26 cellular contexts compared by ENCODE assay signal in genomic region chr10:133203652-133204195, GRCh38. TPM values are rescaled to one million over a fixed set of nuclear protein-coding genes. Genes with fewer than 3 reads are reported as not detected.
DNase-seq lines count a peak whose midpoint lies in the region; ATAC-seq and TF ChIP-seq lines count a peak whose summit lies in the region.
"Had no signal": no experiment of that assay in that cellular context is flagged by ENCODE, and none has a peak within 500 bp of the region (broad histone marks: within the 10 kb centered on the region; RNA-seq: fewer than 3 reads in every experiment).

No MANE protein-coding gene starts in this region.

- H3K9ac ChIP-seq in SK-N-SH (no peak overlapping the region), H9 (ENCODE audit: extremely low read depth, insufficient read length, low read length) (no peak overlapping the region)
- H3K9ac ChIP-seq: BLaER1 treated with 17β-estradiol and CSF1 and Interleukin-3, amounts not matched to agents 10 nM and 100 nM; GM23248 had no signal

- no peak overlapping the region for H2BK120ac ChIP-seq in H9 (ENCODE audit: low read depth, low read length, poor library complexity, severe bottlenecking)

- no peak for TF ChIP-seq RAD21 in SK-N-SH (IDR thresholded peaks at IDR 0.05; ENCODE audit: low read length)

- H3K23ac ChIP-seq in H9 (ENCODE audit: insufficient read length, low read depth, low read length), result no peak overlapping the region

- H3K9me2 ChIP-seq in SK-N-SH, result no peaks in the 10 kb centered on the region

- no peak for DNase-seq in SK-N-SH
- no peak for DNase-seq in H9
- peak; percentile 91 for DNase-seq in chondrocyte (ENCODE audit: low spot score)
- DNase-seq in nephron progenitor cell, result no peak
- DNase-seq in NCI-H446 (lab: John Stamatoyannopoulos, UW), result no peak
- DNase-seq in type B pancreatic cell (ENCODE audit: extremely low spot score, unreplicated experiment), result no peak
- no peak for DNase-seq in activated naive CD4-positive, alpha-beta T cell treated with Interleukin-2 at 50 U/mL for 16 hours
- DNase-seq: 8988T; ACHN; AML-193; BE2C; CD4-positive, alpha-beta T cell; CD8-positive, alpha-beta memory T cell; DMS 273 treated with DMSO at 0.1 percent for 48 hours; DMS79; EL; GDM1; GM23248; HFFc6 had no signal

- no peak overlapping the region for H2BK12ac ChIP-seq in H9 (ENCODE audit: insufficient read length, low read depth, low read length)

- peak; percentile 9; the same call in 1 of the 3 replicates for ATAC-seq in SK-N-SH treated with all-trans-retinoic acid at 6 μM for 48 hours
- ATAC-seq: A549, GM12878 had no signal

- no peak overlapping the region for H3K18ac ChIP-seq in H9 (ENCODE audit: insufficient read length, low read depth, low read length)

- CTCF ChIA-PET in SK-N-SH (lab: Yijun Ruan, JAX), result interaction anchor here (0.7 kb wide), 1 partner anchor 60 kb away, joined by 3 read pairs; no protein-coding TSS in a partner anchor

- no peaks in the 10 kb centered on the region for H3K23me2 ChIP-seq in H9 (ENCODE audit: insufficient read length, low read depth, low read length, poor library complexity, severe bottlenecking)

- H3K4me1 Mint-ChIP-seq in H9 (no peaks in the 10 kb centered on the region), chondrocyte (ENCODE audit: low read depth) (no peaks in the 10 kb centered on the region), nephron progenitor cell (peaks cover 26% of the 10 kb centered on the region), type B pancreatic cell (ENCODE audit: unreplicated experiment) (no peaks in the 10 kb centered on the region)
- H3K4me1 Mint-ChIP-seq: CD14-positive monocyte; CD8-positive, alpha-beta memory T cell had no signal

- H3K4ac ChIP-seq in H9 (ENCODE audit: low read depth, low read length), result no peak overlapping the region

- H3K9me3 Mint-ChIP-seq in H9 (no peaks in the 10 kb centered on the region), chondrocyte (ENCODE audit: low read depth) (no peaks in the 10 kb centered on the region), nephron progenitor cell (no peaks in the 10 kb centered on the region), type B pancreatic cell (no peaks in the 10 kb centered on the region)
- H3K9me3 Mint-ChIP-seq: CD14-positive monocyte; CD4-positive, alpha-beta T cell; CD8-positive, alpha-beta memory T cell had no signal

- no peak overlapping the region for H2AFZ ChIP-seq in SK-N-SH (ENCODE audit: low read depth)
- H2AFZ ChIP-seq in H9 (ENCODE audit: low read length), result no peak overlapping the region
- H2AFZ ChIP-seq: GM23248 had no signal

- TF ChIP-seq CTCF in SK-N-SH (IDR thresholded peaks at IDR 0.05) (no peak), H9 (conservative IDR thresholded peaks at IDR 0.05) (no peak), chondrocyte (IDR thresholded peaks at IDR 0.05) (no peak), nephron progenitor cell (IDR thresholded peaks at IDR 0.05) (no peak), type B pancreatic cell (conservative IDR thresholded peaks at IDR 0.05) (no peak)

- no peak overlapping the region for H3T11ph ChIP-seq in H9 (ENCODE audit: low read length)

- H3K27ac ChIP-seq in SK-N-SH (ENCODE audit: low read depth in 2 of 2, low read length in 1 of 2), result no peak overlapping the region
- H3K27ac ChIP-seq in H9 (ENCODE audit: insufficient read length, low read depth, low read length), result no peak overlapping the region
- H3K27ac ChIP-seq: A549; BLaER1 treated with 17β-estradiol and CSF1 and Interleukin-3, amounts not matched to agents 10 nM and 100 nM; GM23248 had no signal

- no peak overlapping the region for H2BK15ac ChIP-seq in H9 (ENCODE audit: low read depth, low read length)

- POLR2A ChIA-PET in SK-N-SH (lab: Yijun Ruan, JAX), result no interaction called here

- H3K79me2 ChIP-seq in SK-N-SH (ENCODE audit: insufficient read depth) (no peaks in the 10 kb centered on the region), H9 (ENCODE audit: insufficient read depth, low read length) (no peaks in the 10 kb centered on the region)

- no peaks in the 10 kb centered on the region for H3F3A ChIP-seq in SK-N-SH (replicated peaks; ENCODE audit: insufficient read depth)

- H3K36me3 Mint-ChIP-seq in H9 (ENCODE audit: insufficient read depth in 1 of 3, low read depth in 3 of 3) (peaks cover 1 to 5% (median 2%) of the 10 kb centered on the region in 3 experiments; a peak in 3 of 7 replicates), chondrocyte (ENCODE audit: low read depth) (no peaks in the 10 kb centered on the region), nephron progenitor cell (ENCODE audit: low read depth) (no peaks in the 10 kb centered on the region), type B pancreatic cell (no peaks in the 10 kb centered on the region)
- H3K36me3 Mint-ChIP-seq: CD14-positive monocyte; CD8-positive, alpha-beta memory T cell had no signal

- H4K20me1 ChIP-seq in SK-N-SH (ENCODE audit: insufficient read depth), result no peaks in the 10 kb centered on the region
- no peaks in the 10 kb centered on the region for H4K20me1 ChIP-seq in H9 (ENCODE audit: control insufficient read depth, insufficient read depth, insufficient read length)

- H3K4me3 Mint-ChIP-seq in H9, result no peak overlapping the region
- H3K4me3 Mint-ChIP-seq in chondrocyte (ENCODE audit: unreplicated experiment), result no peak overlapping the region
- no peak overlapping the region for H3K4me3 Mint-ChIP-seq in nephron progenitor cell
- no peak overlapping the region for H3K4me3 Mint-ChIP-seq in type B pancreatic cell
- H3K4me3 Mint-ChIP-seq: CD14-positive monocyte; CD4-positive, alpha-beta T cell; CD8-positive, alpha-beta memory T cell; HFFc6 had no signal

- no peak overlapping the region for H3K4me3 ChIP-seq in SK-N-SH (ENCODE audit: low read depth in 2 of 2, low read length in 1 of 2)
- H3K4me3 ChIP-seq: A549; BLaER1 treated with 17β-estradiol and CSF1 and Interleukin-3, amounts not matched to agents 10 nM and 100 nM; GM12878; GM23248; HAP-1 had no signal

- peak overlapping the region in 2 of 3 experiments; percentile 13 to 89; a peak in 2 of 7 replicates for H3K27ac Mint-ChIP-seq in H9
- no peak overlapping the region for H3K27ac Mint-ChIP-seq in chondrocyte (ENCODE audit: unreplicated experiment)
- peak overlapping the region; percentile 75 for H3K27ac Mint-ChIP-seq in nephron progenitor cell
- no peak overlapping the region for H3K27ac Mint-ChIP-seq in type B pancreatic cell
- H3K27ac Mint-ChIP-seq: CD14-positive monocyte; CD4-positive, alpha-beta T cell; HFFc6 had no signal

- no peak overlapping the region for H2BK5ac ChIP-seq in H9 (ENCODE audit: insufficient read length, low read length)

- H3K56ac ChIP-seq in H9 (ENCODE audit: insufficient read length, low read depth, low read length), result no peak overlapping the region

- 29% methylated on average over 14 of the region's 31 CpGs for WGBS in SK-N-SH (ENCODE audit: low lambda C conversion rate)
- WGBS in H9 (ENCODE audit: extremely low coverage, insufficient read length, low lambda C conversion rate), result no CpG with 5 or more reads among the region's 31 CpGs

- no peaks in the 10 kb centered on the region for H3K36me3 ChIP-seq in SK-N-SH (replicated peaks in 1 of 2; ENCODE audit: control insufficient read depth in 1 of 2, insufficient read depth in 2 of 2, low read length in 1 of 2)
- H3K36me3 ChIP-seq: BE2C; BLaER1 treated with 17β-estradiol and CSF1 and Interleukin-3, amounts not matched to agents 10 nM and 100 nM; HAP-1 had no signal

- no peak overlapping the region for H3K14ac ChIP-seq in H9 (ENCODE audit: insufficient read depth, low read length)

- H3K4me1 ChIP-seq in SK-N-SH (ENCODE audit: control insufficient read depth in 1 of 2, insufficient read depth in 2 of 2, low read depth in 1 of 2, low read length in 1 of 2), result no peaks in the 10 kb centered on the region
- H3K4me1 ChIP-seq in H9 (ENCODE audit: insufficient read depth, low read length), result no peaks in the 10 kb centered on the region
- H3K4me1 ChIP-seq: A549, BE2C, HAP-1 had no signal

- H3K9me3 ChIP-seq in SK-N-SH (no peaks in the 10 kb centered on the region), H9 (ENCODE audit: control insufficient read depth, low read depth, low read length) (no peaks in the 10 kb centered on the region)
- H3K9me3 ChIP-seq: A549; BE2C; BLaER1 treated with 17β-estradiol and CSF1 and Interleukin-3, amounts not matched to agents 10 nM and 100 nM; HAP-1 had no signal

- no peak for TF ChIP-seq EP300 in SK-N-SH (IDR thresholded peaks at IDR 0.05; ENCODE audit: borderline replicate concordance in 1 of 2, low read depth in 1 of 2, low read length in 1 of 2)

- H4K91ac ChIP-seq in H9 (ENCODE audit: insufficient read length, low read depth, low read length), result no peak overlapping the region

- H4K8ac ChIP-seq in H9 (replicated peaks; ENCODE audit: insufficient read length, low read depth, low read length), result peak overlapping the region; percentile 36

- no peaks in the 10 kb centered on the region for H3K79me1 ChIP-seq in H9 (ENCODE audit: insufficient read depth, low read depth, low read length, poor library complexity, severe bottlenecking)

- no peak overlapping the region for H2BK20ac ChIP-seq in H9 (ENCODE audit: low read depth, low read length, poor library complexity, severe bottlenecking)

- H3K27me3 Mint-ChIP-seq in H9 (ENCODE audit: low read depth) (no peaks in the 10 kb centered on the region; the same call in 1 of the 2 replicates), chondrocyte (ENCODE audit: low read depth) (peaks cover 14% of the 10 kb centered on the region), nephron progenitor cell (ENCODE audit: low read depth, poor library complexity) (peaks cover 2% of the 10 kb centered on the region), type B pancreatic cell (no peaks in the 10 kb centered on the region)
- H3K27me3 Mint-ChIP-seq: CD4-positive, alpha-beta T cell; CD8-positive, alpha-beta memory T cell had no signal

- H3K4me2 ChIP-seq in SK-N-SH (no peak overlapping the region), H9 (ENCODE audit: insufficient read depth, insufficient read length, low read length) (no peak overlapping the region)
- H3K4me2 ChIP-seq: A549; BLaER1 treated with 17β-estradiol and CSF1 and Interleukin-3, amounts not matched to agents 10 nM and 100 nM had no signal

- no peak overlapping the region for H4K5ac ChIP-seq in H9 (ENCODE audit: insufficient read length, low read depth, low read length)

- H3K27me3 ChIP-seq in SK-N-SH (ENCODE audit: insufficient read depth) (0 out of 2 replicates have a peak, but pooled peaks cover 5% of the 10 kb centered on the region), H9 (ENCODE audit: insufficient read depth, low read length) (no peaks in the 10 kb centered on the region)
- H3K27me3 ChIP-seq: BLaER1 treated with 17β-estradiol and CSF1 and Interleukin-3, amounts not matched to agents 10 nM and 100 nM had no signal

- no peak overlapping the region for H2AK5ac ChIP-seq in H9 (ENCODE audit: insufficient read length, low read length)

RNA-seq across cellular contexts. Expression of gene UTF1, which starts 26.3 kb away (rescaled TPM):
- polyA plus RNA-seq in SK-N-SH (2012; rRNA removed), result not detected in 2 replicates
- polyA plus RNA-seq in SK-N-SH (2012; cell fraction: cytosol; rRNA removed), result not detected in 2 replicates
- not detected in 2 replicates for polyA plus RNA-seq in SK-N-SH (2012; cell fraction: nucleus; rRNA removed)
- total RNA-seq in H9 (2021), result 31.5 and 38.6 TPM in 2 replicates
- total RNA-seq in chondrocyte, result not detected in 3 replicates
- not detected in 2 replicates for total RNA-seq in type B pancreatic cell (ENCODE audit: low replicate concordance)
- total RNA-seq: CD4-positive, alpha-beta T cell; CD8-positive, alpha-beta memory T cell; GM12878; GM23248; H4; HFFc6 had no signal
- polyA plus RNA-seq: A549; CD8-positive, alpha-beta memory T cell; GM12878; GM23248 had no signal

RNA-seq across cellular contexts. Expression of gene VENTX, which starts 33.9 kb away (rescaled TPM):
- polyA plus RNA-seq in SK-N-SH (2012; rRNA removed), result not detected in 2 replicates
- not detected in 2 replicates for polyA plus RNA-seq in SK-N-SH (2012; cell fraction: cytosol; rRNA removed)
- polyA plus RNA-seq in SK-N-SH (2012; cell fraction: nucleus; rRNA removed), result not detected in 2 replicates
- total RNA-seq in H9 (2021), result 10.9 and 11.1 TPM in 2 replicates
- total RNA-seq in chondrocyte, result not detected in 3 replicates
- total RNA-seq in type B pancreatic cell (ENCODE audit: low replicate concordance), result not detected in 2 replicates
- total RNA-seq: CD8-positive, alpha-beta memory T cell; GM12878; GM23248; H4; HFFc6 had no signal
- polyA plus RNA-seq: A549; CD8-positive, alpha-beta memory T cell; GM23248 had no signal

RNA-seq across cellular contexts. Expression of gene KNDC1, which starts 43.7 kb away (rescaled TPM):
- 1.4 TPM in 2 replicates for polyA plus RNA-seq in SK-N-SH (2012; rRNA removed)
- 0.26 and 0.76 TPM in 2 replicates for polyA plus RNA-seq in SK-N-SH (2012; cell fraction: cytosol; rRNA removed)
- polyA plus RNA-seq in SK-N-SH (2012; cell fraction: nucleus; rRNA removed), result 3.6 and 6.5 TPM in 2 replicates
- 13.7 and 15.7 TPM in 2 replicates for total RNA-seq in H9 (2021)
- total RNA-seq in chondrocyte, result 0.24 to 0.72 TPM (median 0.55 TPM) in 3 replicates
- 2.7 and 6.4 TPM in 2 replicates for total RNA-seq in type B pancreatic cell (ENCODE audit: low replicate concordance)
- total RNA-seq: CD4-positive, alpha-beta T cell; CD8-positive, alpha-beta memory T cell had no signal

Comparison
In these comparisons a context has a peak if more than half of its experiments do, and no peak if none do; other contexts are left out.
1. H3K27ac Mint-ChIP-seq: peak in H9 (2 of 3) and nephron progenitor cell (single experiment); none in chondrocyte (single experiment) and type B pancreatic cell (single experiment).
2. RNA of gene UTF1, which starts 26.3 kb away (total RNA-seq): 31.5 to 38.6 TPM in H9; not detected in type B pancreatic cell and not detected in chondrocyte; every median in the first group is over 10 times any median in the second.
3. RNA of gene VENTX, which starts 33.9 kb away (total RNA-seq): 10.9 to 11.1 TPM in H9; not detected in type B pancreatic cell and not detected in chondrocyte; every median in the first group is over 10 times any median in the second.